In the genomic region with DNA sequence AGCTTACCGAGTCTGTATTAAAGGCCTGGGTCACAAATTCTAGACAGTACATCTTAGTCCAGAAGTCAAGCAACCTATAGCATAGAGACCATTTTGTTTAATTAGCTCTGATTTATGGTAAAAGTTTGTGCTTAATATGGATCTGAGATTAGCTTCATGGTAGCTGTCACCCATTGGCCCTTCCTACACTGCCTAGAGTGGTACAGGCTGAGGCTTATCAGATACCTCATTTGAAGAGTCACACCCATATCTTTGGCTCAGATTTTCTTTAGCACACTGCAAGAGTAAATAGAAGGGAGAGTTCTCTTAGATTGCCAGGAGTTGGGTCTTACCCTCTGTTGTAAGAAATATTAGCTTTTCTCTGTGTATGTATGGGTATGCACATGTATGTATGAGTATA, we compare ENCODE assay signal across 23 cellular contexts.
"Had no signal": no experiment of that assay in that cellular context is flagged by ENCODE, and none has a peak within 500 bp of the region (broad histone marks: within the 10 kb centered on the region; RNA-seq: fewer than 3 reads in every experiment).

No MANE protein-coding gene starts in this region.

- ATAC-seq: left lobe of liver; stimulated activated naive B cell treated with anti-CD40 and anti-IgM and Interleukin-4, amounts not matched to agents 10 μg/mL and 1 μg/mL and 100 μg/mL, for 72 hours; T-cell had no signal

- H3K36me3 Mint-ChIP-seq: mesothelial cell of epicardium; stimulated activated naive B cell treated with anti-CD40 and anti-IgM and Interleukin-4, amounts not matched to agents 10 μg/mL and 1 μg/mL and 100 μg/mL, for 72 hours; T-cell had no signal

- H3K27ac Mint-ChIP-seq: mesothelial cell of epicardium; nephron progenitor cell; stimulated activated naive B cell treated with anti-CD40 and anti-IgM and Interleukin-4, amounts not matched to agents 10 μg/mL and 1 μg/mL and 100 μg/mL, for 72 hours; T-cell had no signal

- H3K27ac ChIP-seq: adrenal gland, spleen had no signal

- FAIRE-seq: astrocyte, bronchial epithelial cell, endothelial cell of umbilical vein, islet of Langerhans had no signal

- H3K4me3 Mint-ChIP-seq: mesothelial cell of epicardium; nephron progenitor cell; stimulated activated naive B cell treated with anti-CD40 and anti-IgM and Interleukin-4, amounts not matched to agents 10 μg/mL and 1 μg/mL and 100 μg/mL, for 72 hours had no signal

- H3K9me3 ChIP-seq: adrenal gland, spleen had no signal

- H3K4me3 ChIP-seq: adrenal gland, spleen had no signal

- DNase-seq: activated CD4-positive, alpha-beta T cell treated with anti-CD3 and anti-CD28 coated beads, Interleukin-2, amount 50 U/mL, for 1 hour; activated CD4-positive, CD25-positive, alpha-beta regulatory T cell treated with anti-CD3 and anti-CD28 coated beads, Interleukin-2, amount 50 U/mL, for 72 hours; activated CD8-positive, alpha-beta memory T cell treated with anti-CD3 and anti-CD28 coated beads for 24 hours; activated CD8-positive, alpha-beta memory T cell treated with anti-CD3 and anti-CD28 coated beads, Interleukin-2, amount 50 U/mL, for 48 hours; activated effector memory CD4-positive, alpha-beta T cell treated with anti-CD3 and anti-CD28 coated beads, Interleukin-2, amount 50 U/mL, for 16 hours; activated naive CD4-positive, alpha-beta T cell treated with anti-CD3 and anti-CD28 coated beads, Interleukin-2, amount 50 U/mL, for 16 hours; activated T-cell treated with anti-CD3 and anti-CD28 coated beads, Interleukin-2, amount 50 U/mL, for 48 hours; adrenal gland; cerebellar nuclear complex; effector CD8-positive, alpha-beta T cell; foreskin fibroblast; nephron progenitor cell; nucleus accumbens; spleen; stimulated activated CD4-positive, alpha-beta T cell treated with anti-CD3 and anti-CD28 coated beads, Interleukin-4, amount 100 ng/mL, for 4 hours; stimulated activated naive B cell treated with anti-CD40 and anti-IgM and Interleukin-4, amounts not matched to agents 10 μg/mL and 1 μg/mL and 100 μg/mL, for 72 hours; T-cell had no signal

- H3K9me3 Mint-ChIP-seq: mesothelial cell of epicardium; nephron progenitor cell; stimulated activated naive B cell treated with anti-CD40 and anti-IgM and Interleukin-4, amounts not matched to agents 10 μg/mL and 1 μg/mL and 100 μg/mL, for 72 hours; T-cell had no signal

- H3K36me3 ChIP-seq: adrenal gland, spleen had no signal
